ENCODE assay signal across 18 cellular contexts in genomic region chr12:1706284-1707016, GRCh38. TPM values are rescaled to one million over a fixed set of nuclear protein-coding genes. Genes with fewer than 3 reads are reported as not detected.
A peak's percentile ranks its signal among the peaks of the same experiment; 100 is the strongest.
DNase-seq lines count a peak whose midpoint lies in the region; ATAC-seq and TF ChIP-seq lines count a peak whose summit lies in the region.
"Had no signal": no experiment of that assay in that cellular context is flagged by ENCODE, and none has a peak within 500 bp of the region (broad histone marks: within the 10 kb centered on the region; RNA-seq: fewer than 3 reads in every experiment).

No MANE protein-coding gene starts in this region.

- peaks cover 41% of the 10 kb centered on the region for H3K4me1 ChIP-seq in PC-3 (ENCODE audit: insufficient read depth, low read length)

- no peak overlapping the region for H2AFZ ChIP-seq in PC-3 (ENCODE audit: low read length)

- H3K4me3 ChIP-seq in PC-3 (ENCODE audit: low read length), result peak overlapping the region; percentile 48
- H3K4me3 ChIP-seq: BLaER1, cardiac muscle cell, heart right ventricle, Peyer's patch, upper lobe of right lung had no signal

- no peaks in the 10 kb centered on the region for H3K36me3 ChIP-seq in PC-3 (ENCODE audit: low read depth, low read length)
- H3K36me3 ChIP-seq: cardiac muscle cell, heart right ventricle, Peyer's patch, upper lobe of right lung had no signal

- H3K4me3 Mint-ChIP-seq in activated T-cell treated with anti-CD3 and anti-CD28 coated beads, Interleukin-2, amount 50 U/mL, for 4 hours, result no peak overlapping the region
- H3K4me3 Mint-ChIP-seq: activated CD4-positive, alpha-beta memory T cell treated with anti-CD3 and anti-CD28 coated beads, Interleukin-2, amount 10 ng/mL, durations not matched to agents 7 days and 5 days; T-helper 1 cell treated with Interleukin-12 subunit alpha and Interleukin-12 subunit beta and Interleukin-4 antibody, amounts not matched to agents 30 μg/mL and 1 μg/mL, for 36 hours had no signal

- no peak for TF ChIP-seq CTCF in PC-3 (conservative IDR thresholded peaks at IDR 0.05; ENCODE audit: low read depth, low read length)

- H3K9me3 ChIP-seq in PC-3 (ENCODE audit: low read length), result no peaks in the 10 kb centered on the region
- H3K9me3 ChIP-seq: Peyer's patch, upper lobe of right lung had no signal

- DNase-seq in AG08396 (ENCODE audit: low spot score) (peak; percentile 22), Daoy (ENCODE audit: low read depth) (peak; percentile 4), PC-3 (peak; percentile 82), fibroblast of peridontal ligament (ENCODE audit: extremely low read depth) (peak; percentile 47), DMS79 (lab: John Stamatoyannopoulos, UW) (no peak), CD1c-positive myeloid dendritic cell (ENCODE audit: extremely low spot score) (no peak)
- DNase-seq in activated T-cell treated with anti-CD3 and anti-CD28 coated beads, Interleukin-2, amount 50 U/mL, for 4 hours, result no peak
- DNase-seq: activated CD4-positive, alpha-beta memory T cell treated with anti-CD3 and anti-CD28 coated beads, Interleukin-2, amount 10 ng/mL, durations not matched to agents 7 days and 5 days; heart right ventricle; left cardiac atrium; NCI-H146; NCI-H510A treated with DMSO at 0.1 percent for 48 hours; Peyer's patch; upper lobe of right lung had no signal

- no peaks in the 10 kb centered on the region for H3K27me3 ChIP-seq in PC-3 (ENCODE audit: low read length)
- H3K27me3 ChIP-seq: BLaER1, cardiac muscle cell, heart right ventricle, Peyer's patch, upper lobe of right lung had no signal

- peaks cover 38% of the 10 kb centered on the region for H4K20me1 ChIP-seq in PC-3 (ENCODE audit: low read length)

- no peaks in the 10 kb centered on the region for H3K9me3 Mint-ChIP-seq in activated T-cell treated with anti-CD3 and anti-CD28 coated beads, Interleukin-2, amount 50 U/mL, for 4 hours
- H3K9me3 Mint-ChIP-seq: T-helper 1 cell treated with Interleukin-12 subunit alpha and Interleukin-12 subunit beta and Interleukin-4 antibody, amounts not matched to agents 30 μg/mL and 1 μg/mL, for 36 hours had no signal

- POLR2A ChIA-PET in PC-3 (lab: Charles Lee; ENCODE audit: unreplicated experiment), result interaction anchor here (0.5 kb wide), 1 partner anchor 53 kb away, joined by 5 read pairs; no protein-coding TSS in a partner anchor

- no peaks in the 10 kb centered on the region for H3K9me2 ChIP-seq in PC-3 (replicated peaks; ENCODE audit: low read length)

- peaks cover 9% of the 10 kb centered on the region for H3K36me3 Mint-ChIP-seq in activated T-cell treated with anti-CD3 and anti-CD28 coated beads, Interleukin-2, amount 50 U/mL, for 4 hours (ENCODE audit: insufficient read depth)

- BruUV-seq in PC-3 (replicated peaks; lab: Mats Ljungman, UMichigan), result no TSS peak

- H3K4me1 Mint-ChIP-seq in activated T-cell treated with anti-CD3 and anti-CD28 coated beads, Interleukin-2, amount 50 U/mL, for 4 hours (ENCODE audit: low read depth), result peaks cover 50% of the 10 kb centered on the region

- no peaks in the 10 kb centered on the region for H3K27me3 Mint-ChIP-seq in activated T-cell treated with anti-CD3 and anti-CD28 coated beads, Interleukin-2, amount 50 U/mL, for 4 hours (ENCODE audit: low read depth)
- H3K27me3 Mint-ChIP-seq: activated CD4-positive, alpha-beta memory T cell treated with anti-CD3 and anti-CD28 coated beads, Interleukin-2, amount 10 ng/mL, durations not matched to agents 7 days and 5 days had no signal

- peaks cover 10% of the 10 kb centered on the region for H3F3A ChIP-seq in PC-3 (ENCODE audit: low read length, unreplicated experiment)

- peak overlapping the region; percentile 89 for H3K4me2 ChIP-seq in PC-3 (ENCODE audit: low read length)
- H3K4me2 ChIP-seq: BLaER1 had no signal

- ATAC-seq in PC-3 (peak; percentile 88), HG03354 (IDR thresholded peaks at IDR 0.05; ENCODE audit: poor library complexity, severe bottlenecking, unreplicated experiment) (no peak)
- no peak for ATAC-seq in activated T-cell treated with anti-CD3 and anti-CD28 coated beads, Interleukin-2, amount 50 U/mL, for 4 hours
- ATAC-seq: heart right ventricle had no signal

- H3K9ac ChIP-seq in PC-3 (ENCODE audit: low read length), result peak overlapping the region; percentile 72
- H3K9ac ChIP-seq: BLaER1 had no signal

- CTCF ChIA-PET in PC-3 (lab: Charles Lee), result no interaction called here

- intact Hi-C loops in PC-3 (cut with micrococcal nuclease), result loop anchor here (2.0 to 10.0 kb wide), 2 partner anchors 52 to 64 kb away; no protein-coding TSS in a partner anchor

- peak overlapping the region; percentile 99 for H3K27ac ChIP-seq in PC-3 (ENCODE audit: low read length)
- H3K27ac ChIP-seq: BLaER1, cardiac muscle cell, heart right ventricle, upper lobe of right lung had no signal

- H3K79me2 ChIP-seq in PC-3 (ENCODE audit: low read length), result peaks cover 93% of the 10 kb centered on the region

RNA-seq across cellular contexts. Expression of gene ADIPOR2, which starts 15.6 kb away (rescaled TPM):
- 29.9 and 30.0 TPM in 2 replicates for total RNA-seq in Daoy (2014; rRNA removed; shearing (Covaris generic))
- 26.5 and 37.2 TPM in 2 replicates for total RNA-seq in PC-3 (2014; rRNA removed)
- 10 to 100 TPM; 45.0 to 54.2 (median 46.8) TPM for total RNA-seq in activated T-cell treated with anti-CD3 and anti-CD28 coated beads, Interleukin-2, amount 50 U/mL, for 4 hours

Comparison
In these comparisons a context has a peak if more than half of its experiments do, and no peak if none do; other contexts are left out.
1. DNase-seq: peak in AG08396 (single experiment), Daoy (single experiment), PC-3 (single experiment) and fibroblast of peridontal ligament (single experiment); none in DMS79 (single experiment), CD1c-positive myeloid dendritic cell (single experiment) and activated T-cell treated with anti-CD3 and anti-CD28 coated beads, Interleukin-2, amount 50 U/mL, for 4 hours (single experiment).